In genomic region chr10:119165171-119166110, GRCh38 we compare ENCODE assay signal across 8 cellular contexts. TPM values are rescaled to one million over a fixed set of nuclear protein-coding genes. Genes with fewer than 3 reads are reported as not detected.
A peak's percentile ranks its signal among the peaks of the same experiment; 100 is the strongest.
DNase-seq lines count a peak whose midpoint lies in the region; ATAC-seq lines count a peak whose summit lies in the region.

Gene SFXN4 (minus strand): TSS chr10:119165714. CDS start chr10:119165647, 67 bp downstream.

- CTCF ChIA-PET in activated CD4-positive, alpha-beta memory T cell treated with anti-CD3 and anti-CD28 coated beads, Interleukin-2, amount 10 ng/mL, durations not matched to agents 7 days and 5 days (lab: Charles Lee): interaction anchor here (1.1 to 2.2 kb wide), 5 partner anchors 15 to 141 kb away, joined by 3 to 7 read pairs (median 7); partner anchors contain the start of gene GRK5

- 4% methylated on average over 89 to 90 of the region's 90 CpGs for WGBS in ectodermal cell, 2 experiments

- H3K4me3 ChIP-seq in ectodermal cell (ENCODE audit: insufficient read depth, low read depth, low read length): peak within 1 kb of the TSS; percentile 70

- H3K27ac Mint-ChIP-seq in activated CD4-positive, alpha-beta memory T cell treated with anti-CD3 and anti-CD28 coated beads, Interleukin-2, amount 10 ng/mL, durations not matched to agents 7 days and 5 days: peak within 1 kb of the TSS; percentile 90
- H3K27ac Mint-ChIP-seq in memory B cell: peak within 1 kb of the TSS; percentile 94

- H3K36me3 Mint-ChIP-seq in activated CD4-positive, alpha-beta memory T cell treated with anti-CD3 and anti-CD28 coated beads, Interleukin-2, amount 10 ng/mL, durations not matched to agents 7 days and 5 days (ENCODE audit: low read depth): peaks cover 33% of the 10 kb centered on the region
- peaks cover 20% of the 10 kb centered on the region for H3K36me3 Mint-ChIP-seq in memory B cell

- ATAC-seq in GM18867 (IDR thresholded peaks at IDR 0.05; ENCODE audit: unreplicated experiment): peak; percentile 91
- peak; percentile 88 for ATAC-seq in HG03095 (IDR thresholded peaks at IDR 0.05; ENCODE audit: unreplicated experiment)
- peak; percentile 93 for ATAC-seq in memory B cell (ENCODE audit: low read depth)

- H3K9me3 Mint-ChIP-seq in activated CD4-positive, alpha-beta memory T cell treated with anti-CD3 and anti-CD28 coated beads, Interleukin-2, amount 10 ng/mL, durations not matched to agents 7 days and 5 days: no peaks in the 10 kb centered on the region
- no peaks in the 10 kb centered on the region for H3K9me3 Mint-ChIP-seq in memory B cell

- H3K9me3 ChIP-seq in ectodermal cell (ENCODE audit: control insufficient read depth, low read length): no peaks in the 10 kb centered on the region

- peak; percentile 95 for DNase-seq in AG20443 (ENCODE audit: low spot score)
- DNase-seq in NCI-H69 (lab: John Stamatoyannopoulos, UW): peak; percentile 80
- peak; percentile 85 for DNase-seq in activated CD4-positive, alpha-beta memory T cell treated with anti-CD3 and anti-CD28 coated beads, Interleukin-2, amount 10 ng/mL, durations not matched to agents 7 days and 5 days
- DNase-seq in memory B cell (ENCODE audit: low spot score in 2 of 2): peak; percentile 75 to 83
- peak; percentile 53 for DNase-seq in stimulated activated CD8-positive, alpha-beta memory T cell treated with anti-CD3 and anti-CD28 coated beads, Interleukin-12 subunit alpha, Interleukin-12 subunit beta, amount 100 ng/mL, for 24 hours (ENCODE audit: extremely low read depth)

- H3K4me1 ChIP-seq in ectodermal cell (ENCODE audit: control insufficient read depth, insufficient read depth, low read length): no peaks in the 10 kb centered on the region

- H3K4me3 Mint-ChIP-seq in activated CD4-positive, alpha-beta memory T cell treated with anti-CD3 and anti-CD28 coated beads, Interleukin-2, amount 10 ng/mL, durations not matched to agents 7 days and 5 days: peak within 1 kb of the TSS; percentile 88
- H3K4me3 Mint-ChIP-seq in memory B cell: peak within 1 kb of the TSS; percentile 94

- no peaks in the 10 kb centered on the region for H3K27me3 Mint-ChIP-seq in activated CD4-positive, alpha-beta memory T cell treated with anti-CD3 and anti-CD28 coated beads, Interleukin-2, amount 10 ng/mL, durations not matched to agents 7 days and 5 days
- no peaks in the 10 kb centered on the region for H3K27me3 Mint-ChIP-seq in memory B cell

- peaks cover 44% of the 10 kb centered on the region for H3K4me1 Mint-ChIP-seq in activated CD4-positive, alpha-beta memory T cell treated with anti-CD3 and anti-CD28 coated beads, Interleukin-2, amount 10 ng/mL, durations not matched to agents 7 days and 5 days
- H3K4me1 Mint-ChIP-seq in memory B cell: peaks cover 11% of the 10 kb centered on the region

- POLR2A ChIA-PET in activated CD4-positive, alpha-beta memory T cell treated with anti-CD3 and anti-CD28 coated beads, Interleukin-2, amount 10 ng/mL, durations not matched to agents 7 days and 5 days (lab: Charles Lee): interaction anchor here (0.7 to 3.3 kb wide), 19 partner anchors 8 to 707 kb away, joined by 3 to 38 read pairs (median 7); partner anchors contain the start of genes DENND10, EIF3A, GRK5 and MCMBP

- no peak within 1 kb of the TSS for H3K27ac ChIP-seq in ectodermal cell (ENCODE audit: insufficient read depth, low read depth, low read length, poor library complexity, severe bottlenecking)

- H3K36me3 ChIP-seq in ectodermal cell (ENCODE audit: control insufficient read depth, insufficient read depth, low read length): peaks cover 12% of the 10 kb centered on the region

- no peaks in the 10 kb centered on the region for H3K27me3 ChIP-seq in ectodermal cell (ENCODE audit: control insufficient read depth, insufficient read depth, low read length, poor library complexity, severe bottlenecking)

RNA-seq across cellular contexts. Expression of gene SFXN4, which starts in this region (rescaled TPM):
- 10 to 100 TPM; 19.6 to 22.6 TPM for total RNA-seq in activated CD4-positive, alpha-beta memory T cell treated with anti-CD3 and anti-CD28 coated beads, Interleukin-2, amount 10 ng/mL, durations not matched to agents 7 days and 5 days
- polyA plus RNA-seq in ectodermal cell (2013, experiment 1 of 4): 22.5 TPM
- 17.8 TPM for polyA plus RNA-seq in ectodermal cell (2013, experiment 2 of 4)
- 16.8 TPM for polyA plus RNA-seq in ectodermal cell (2013, experiment 3 of 4)
- 13.2 TPM for polyA plus RNA-seq in ectodermal cell (2013, experiment 4 of 4)
